11 cellular contexts compared by ENCODE assay signal in the genomic region with DNA sequence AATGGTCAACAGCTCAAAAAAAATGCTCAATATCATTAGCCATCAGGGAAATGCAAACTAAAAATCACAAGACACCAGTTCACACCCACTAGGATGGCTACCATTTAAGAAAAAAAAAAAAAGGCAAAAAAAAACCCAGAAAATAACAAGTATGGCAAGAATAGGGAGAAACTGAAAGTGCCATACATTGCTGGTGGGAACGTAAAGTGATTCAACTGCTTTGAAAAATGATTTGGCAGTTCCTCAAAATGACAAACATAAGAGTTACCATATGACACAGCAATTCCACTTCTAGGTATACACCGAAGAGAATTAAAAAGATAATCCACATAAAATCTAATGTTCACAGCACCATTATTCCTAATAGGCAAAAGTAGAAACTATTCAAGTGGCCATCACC. TPM values are rescaled to one million over a fixed set of nuclear protein-coding genes. Genes with fewer than 3 reads are reported as not detected.
DNase-seq lines count a peak whose midpoint lies in the region; ATAC-seq and TF ChIP-seq lines count a peak whose summit lies in the region.
"Had no signal": no experiment of that assay in that cellular context is flagged by ENCODE, and none has a peak within 500 bp of the region (broad histone marks: within the 10 kb centered on the region; RNA-seq: fewer than 3 reads in every experiment).

No MANE protein-coding gene starts in this region.

- H3K27ac Mint-ChIP-seq in activated CD8-positive, alpha-beta T cell treated with anti-CD3 and anti-CD28 coated beads for 36 hours = no peak overlapping the region
- no peak overlapping the region for H3K27ac Mint-ChIP-seq in activated CD8-positive, alpha-beta T cell treated with anti-CD3 and anti-CD28 coated beads, Interleukin-2, amount 10 ng/mL, durations not matched to agents 7 days and 5 days
- peak overlapping the region; percentile 75 for H3K27ac Mint-ChIP-seq in activated T-helper 1 cell treated with anti-CD3 and anti-CD28 coated beads, Interleukin-12 subunit alpha, Interleukin-12 subunit beta, Interleukin-2, Interleukin-4 antibody, amounts not matched to agents 30 ng/mL and 10 ng/mL and 1 ng/mL, durations not matched to agents 14 hours and 24 hours and 36 hours
- H3K27ac Mint-ChIP-seq in stimulated activated naive CD8-positive, alpha-beta T cell treated with anti-CD3 and anti-CD28 coated beads, Interleukin-15, amount 100 ng/mL, for 72 hours = no peak overlapping the region
- no peak overlapping the region for H3K27ac Mint-ChIP-seq in mesothelial cell of epicardium

- POLR2A ChIA-PET in activated CD8-positive, alpha-beta T cell treated with anti-CD3 and anti-CD28 coated beads for 36 hours (lab: Charles Lee) = no interaction called here
- POLR2A ChIA-PET in activated CD8-positive, alpha-beta T cell treated with anti-CD3 and anti-CD28 coated beads, Interleukin-2, amount 10 ng/mL, durations not matched to agents 7 days and 5 days (lab: Charles Lee) = no interaction called here

- DNase-seq in activated CD8-positive, alpha-beta T cell treated with anti-CD3 and anti-CD28 coated beads for 36 hours = no peak
- DNase-seq in activated CD8-positive, alpha-beta T cell treated with anti-CD3 and anti-CD28 coated beads, Interleukin-2, amount 10 ng/mL, durations not matched to agents 7 days and 5 days = no peak
- DNase-seq in activated T-helper 1 cell treated with anti-CD3 and anti-CD28 coated beads, Interleukin-12 subunit alpha, Interleukin-12 subunit beta, Interleukin-2, Interleukin-4 antibody, amounts not matched to agents 30 ng/mL and 10 ng/mL and 1 ng/mL, durations not matched to agents 14 hours and 24 hours and 36 hours (ENCODE audit: low spot score) = no peak
- no peak for DNase-seq in stimulated activated naive CD8-positive, alpha-beta T cell treated with anti-CD3 and anti-CD28 coated beads, Interleukin-15, amount 100 ng/mL, for 72 hours
- DNase-seq in mesothelial cell of epicardium (ENCODE audit: low spot score in 2 of 2, unreplicated experiment in 2 of 2) (no peak), SKM-1 (lab: John Stamatoyannopoulos, UW; ENCODE audit: unreplicated experiment) (no peak), NCI-H774 (lab: John Stamatoyannopoulos, UW) (no peak)
- DNase-seq: ACHN, brain microvascular endothelial cell, NCI-H2171 had no signal

- TF ChIP-seq CTCF in activated CD8-positive, alpha-beta T cell treated with anti-CD3 and anti-CD28 coated beads for 36 hours (IDR thresholded peaks at IDR 0.05) = no peak
- no peak for TF ChIP-seq CTCF in mesothelial cell of epicardium (IDR thresholded peaks at IDR 0.05; ENCODE audit: unreplicated experiment)

- H3K4me1 Mint-ChIP-seq in activated CD8-positive, alpha-beta T cell treated with anti-CD3 and anti-CD28 coated beads for 36 hours (ENCODE audit: low read depth) = peaks cover 43% of the 10 kb centered on the region
- H3K4me1 Mint-ChIP-seq in activated CD8-positive, alpha-beta T cell treated with anti-CD3 and anti-CD28 coated beads, Interleukin-2, amount 10 ng/mL, durations not matched to agents 7 days and 5 days (ENCODE audit: low read depth) = peaks cover 18% of the 10 kb centered on the region
- peaks cover 56% of the 10 kb centered on the region for H3K4me1 Mint-ChIP-seq in activated T-helper 1 cell treated with anti-CD3 and anti-CD28 coated beads, Interleukin-12 subunit alpha, Interleukin-12 subunit beta, Interleukin-2, Interleukin-4 antibody, amounts not matched to agents 30 ng/mL and 10 ng/mL and 1 ng/mL, durations not matched to agents 14 hours and 24 hours and 36 hours (ENCODE audit: low read depth)
- H3K4me1 Mint-ChIP-seq in stimulated activated naive CD8-positive, alpha-beta T cell treated with anti-CD3 and anti-CD28 coated beads, Interleukin-15, amount 100 ng/mL, for 72 hours = peaks cover 48% of the 10 kb centered on the region
- peaks cover 3% of the 10 kb centered on the region for H3K4me1 Mint-ChIP-seq in mesothelial cell of epicardium

- no peaks in the 10 kb centered on the region for H3K9me3 Mint-ChIP-seq in activated CD8-positive, alpha-beta T cell treated with anti-CD3 and anti-CD28 coated beads for 36 hours
- no peaks in the 10 kb centered on the region for H3K9me3 Mint-ChIP-seq in activated CD8-positive, alpha-beta T cell treated with anti-CD3 and anti-CD28 coated beads, Interleukin-2, amount 10 ng/mL, durations not matched to agents 7 days and 5 days (ENCODE audit: insufficient read depth)
- H3K9me3 Mint-ChIP-seq in activated T-helper 1 cell treated with anti-CD3 and anti-CD28 coated beads, Interleukin-12 subunit alpha, Interleukin-12 subunit beta, Interleukin-2, Interleukin-4 antibody, amounts not matched to agents 30 ng/mL and 10 ng/mL and 1 ng/mL, durations not matched to agents 14 hours and 24 hours and 36 hours = no peaks in the 10 kb centered on the region
- H3K9me3 Mint-ChIP-seq in stimulated activated naive CD8-positive, alpha-beta T cell treated with anti-CD3 and anti-CD28 coated beads, Interleukin-15, amount 100 ng/mL, for 72 hours = no peaks in the 10 kb centered on the region
- H3K9me3 Mint-ChIP-seq in mesothelial cell of epicardium = peaks cover 12% of the 10 kb centered on the region

- H3K36me3 Mint-ChIP-seq in activated CD8-positive, alpha-beta T cell treated with anti-CD3 and anti-CD28 coated beads for 36 hours (ENCODE audit: low read depth) = peaks cover 53% of the 10 kb centered on the region
- H3K36me3 Mint-ChIP-seq in activated CD8-positive, alpha-beta T cell treated with anti-CD3 and anti-CD28 coated beads, Interleukin-2, amount 10 ng/mL, durations not matched to agents 7 days and 5 days (ENCODE audit: low read depth) = peaks cover 56% of the 10 kb centered on the region
- peaks cover 60% of the 10 kb centered on the region for H3K36me3 Mint-ChIP-seq in activated T-helper 1 cell treated with anti-CD3 and anti-CD28 coated beads, Interleukin-12 subunit alpha, Interleukin-12 subunit beta, Interleukin-2, Interleukin-4 antibody, amounts not matched to agents 30 ng/mL and 10 ng/mL and 1 ng/mL, durations not matched to agents 14 hours and 24 hours and 36 hours (ENCODE audit: low read depth)
- peaks cover 54% of the 10 kb centered on the region for H3K36me3 Mint-ChIP-seq in mesothelial cell of epicardium

- no peak overlapping the region for H3K4me3 Mint-ChIP-seq in activated CD8-positive, alpha-beta T cell treated with anti-CD3 and anti-CD28 coated beads for 36 hours
- H3K4me3 Mint-ChIP-seq in activated CD8-positive, alpha-beta T cell treated with anti-CD3 and anti-CD28 coated beads, Interleukin-2, amount 10 ng/mL, durations not matched to agents 7 days and 5 days = no peak overlapping the region
- no peak overlapping the region for H3K4me3 Mint-ChIP-seq in activated T-helper 1 cell treated with anti-CD3 and anti-CD28 coated beads, Interleukin-12 subunit alpha, Interleukin-12 subunit beta, Interleukin-2, Interleukin-4 antibody, amounts not matched to agents 30 ng/mL and 10 ng/mL and 1 ng/mL, durations not matched to agents 14 hours and 24 hours and 36 hours
- H3K4me3 Mint-ChIP-seq in stimulated activated naive CD8-positive, alpha-beta T cell treated with anti-CD3 and anti-CD28 coated beads, Interleukin-15, amount 100 ng/mL, for 72 hours = peak overlapping the region in 1 of 2 donors; percentile 19
- no peak overlapping the region for H3K4me3 Mint-ChIP-seq in mesothelial cell of epicardium

- CTCF ChIA-PET in activated CD8-positive, alpha-beta T cell treated with anti-CD3 and anti-CD28 coated beads for 36 hours (lab: Charles Lee) = interaction anchor here (0.7 kb wide), 1 partner anchor 195 kb away, joined by 3 read pairs; no protein-coding TSS in a partner anchor
- CTCF ChIA-PET in activated CD8-positive, alpha-beta T cell treated with anti-CD3 and anti-CD28 coated beads, Interleukin-2, amount 10 ng/mL, durations not matched to agents 7 days and 5 days (lab: Charles Lee) = no interaction called here

- ATAC-seq in activated CD8-positive, alpha-beta T cell treated with anti-CD3 and anti-CD28 coated beads for 36 hours = peak; percentile 70
- ATAC-seq in activated CD8-positive, alpha-beta T cell treated with anti-CD3 and anti-CD28 coated beads, Interleukin-2, amount 10 ng/mL, durations not matched to agents 7 days and 5 days = no peak
- ATAC-seq in HG03175 (IDR thresholded peaks at IDR 0.05; ENCODE audit: unreplicated experiment) = peak; percentile 65
- ATAC-seq in stimulated activated naive CD8-positive, alpha-beta T cell treated with anti-CD3 and anti-CD28 coated beads, Interleukin-15, amount 100 ng/mL, for 72 hours = peak; percentile 48

- H3K27me3 Mint-ChIP-seq in activated CD8-positive, alpha-beta T cell treated with anti-CD3 and anti-CD28 coated beads for 36 hours = no peaks in the 10 kb centered on the region
- no peaks in the 10 kb centered on the region for H3K27me3 Mint-ChIP-seq in activated CD8-positive, alpha-beta T cell treated with anti-CD3 and anti-CD28 coated beads, Interleukin-2, amount 10 ng/mL, durations not matched to agents 7 days and 5 days (ENCODE audit: low read depth)
- no peaks in the 10 kb centered on the region for H3K27me3 Mint-ChIP-seq in activated T-helper 1 cell treated with anti-CD3 and anti-CD28 coated beads, Interleukin-12 subunit alpha, Interleukin-12 subunit beta, Interleukin-2, Interleukin-4 antibody, amounts not matched to agents 30 ng/mL and 10 ng/mL and 1 ng/mL, durations not matched to agents 14 hours and 24 hours and 36 hours (ENCODE audit: insufficient read depth)
- H3K27me3 Mint-ChIP-seq in stimulated activated naive CD8-positive, alpha-beta T cell treated with anti-CD3 and anti-CD28 coated beads, Interleukin-15, amount 100 ng/mL, for 72 hours = no peaks in the 10 kb centered on the region
- no peaks in the 10 kb centered on the region for H3K27me3 Mint-ChIP-seq in mesothelial cell of epicardium (ENCODE audit: low read depth)

- intact Hi-C loops in activated CD8-positive, alpha-beta T cell treated with anti-CD3 and anti-CD28 coated beads for 36 hours (cut with micrococcal nuclease) = no loop called here
- intact Hi-C loops in activated T-helper 1 cell treated with anti-CD3 and anti-CD28 coated beads, Interleukin-12 subunit alpha, Interleukin-12 subunit beta, Interleukin-2, Interleukin-4 antibody, amounts not matched to agents 30 ng/mL and 10 ng/mL and 1 ng/mL, durations not matched to agents 14 hours and 24 hours and 36 hours (cut with micrococcal nuclease) = loop anchor here (2.0 to 5.0 kb wide), 2 partner anchors 15 to 74 kb away; no protein-coding TSS in a partner anchor

RNA-seq across cellular contexts. Expression of a gene that starts 47.5 kb away (rescaled TPM):
- 10 to 100 TPM; 57.5 to 61.2 TPM for total RNA-seq in activated CD8-positive, alpha-beta T cell treated with anti-CD3 and anti-CD28 coated beads for 36 hours
- 100 to 1,000 TPM; 110 to 115 TPM for total RNA-seq in activated CD8-positive, alpha-beta T cell treated with anti-CD3 and anti-CD28 coated beads, Interleukin-2, amount 10 ng/mL, durations not matched to agents 7 days and 5 days
- total RNA-seq in activated T-helper 1 cell treated with anti-CD3 and anti-CD28 coated beads, Interleukin-12 subunit alpha, Interleukin-12 subunit beta, Interleukin-2, Interleukin-4 antibody, amounts not matched to agents 30 ng/mL and 10 ng/mL and 1 ng/mL, durations not matched to agents 14 hours and 24 hours and 36 hours = 174 and 177 TPM in 2 replicates
- 149 to 154 TPM (median 150 TPM) in 3 replicates for total RNA-seq in mesothelial cell of epicardium
